Comparison of ENCODE assay signal across 2 cellular contexts in genomic region chrX:7950865-7951264, GRCh38.
TF ChIP-seq lines count a peak whose summit lies in the region.

No MANE protein-coding gene starts in this region.

TF ChIP-seq in K562, 482 proteins besides CTCF, POLR2A, EP300 and RAD21 (continues in another document):
- TF ChIP-seq TRIM25 (IDR thresholded peaks at IDR 0.05; ENCODE audit: borderline replicate concordance) (no peak), GMEB1 (CRISPR knock-in tag; IDR thresholded peaks at IDR 0.05) (no peak), ESRRA (IDR thresholded peaks at IDR 0.05; ENCODE audit: borderline replicate concordance, low read depth) (no peak), PKNOX1 (IDR thresholded peaks at IDR 0.05) (peak; percentile 74), ZFPM2 (CRISPR knock-in tag; IDR thresholded peaks at IDR 0.05) (no peak), ZNF184 (CRISPR knock-in tag; IDR thresholded peaks at IDR 0.05) (no peak), RBM14 (IDR thresholded peaks at IDR 0.05; ENCODE audit: borderline replicate concordance, insufficient read depth, low read depth, low read length) (no peak), ZKSCAN1 (IDR thresholded peaks at IDR 0.05; ENCODE audit: low read depth, low read length) (no peak), MEIS2 (IDR thresholded peaks at IDR 0.05; ENCODE audit: partially characterized antibody) (peak; percentile 69), XRCC3 (IDR thresholded peaks at IDR 0.05) (no peak), ZNF280B (CRISPR knock-in tag; IDR thresholded peaks at IDR 0.05) (no peak), ZNF277 (CRISPR knock-in tag; IDR thresholded peaks at IDR 0.05; ENCODE audit: borderline replicate concordance) (no peak), PBX2 (CRISPR knock-in tag; IDR thresholded peaks at IDR 0.05; ENCODE audit: low read depth) (no peak), PBX2 (tag; conservative IDR thresholded peaks at IDR 0.05; ENCODE audit: low read depth) (peak; percentile 70), ZNF740 (CRISPR knock-in tag; IDR thresholded peaks at IDR 0.05) (no peak), ZNF740 (tag; IDR thresholded peaks at IDR 0.05) (no peak)

TF ChIP-seq in HepG2, 621 proteins besides CTCF, POLR2A, EP300 and RAD21:
- TF ChIP-seq HNRNPUL1 (IDR thresholded peaks at IDR 0.05; ENCODE audit: low read depth, low read length) (no peak), PHF8 (CRISPR knock-in tag; IDR thresholded peaks at IDR 0.05) (no peak), RNF219 (CRISPR knock-in tag; IDR thresholded peaks at IDR 0.05) (no peak), ZNF747 (CRISPR knock-in tag; IDR thresholded peaks at IDR 0.05; ENCODE audit: borderline replicate concordance) (no peak), MZF1 (CRISPR knock-in tag; IDR thresholded peaks at IDR 0.05; ENCODE audit: borderline replicate concordance) (no peak), ZNF235 (CRISPR knock-in tag; IDR thresholded peaks at IDR 0.05; ENCODE audit: borderline replicate concordance) (no peak), MAFG (CRISPR knock-in tag; IDR thresholded peaks at IDR 0.05) (no peak), ZBTB3 (CRISPR knock-in tag; IDR thresholded peaks at IDR 0.05; ENCODE audit: borderline replicate concordance, low read depth) (no peak), ZNF614 (CRISPR knock-in tag; IDR thresholded peaks at IDR 0.05; ENCODE audit: borderline replicate concordance) (no peak), ZNF772 (CRISPR knock-in tag; IDR thresholded peaks at IDR 0.05) (no peak)
